Comparison of ENCODE assay signal across 20 cellular contexts in genomic region chr2:105627530-105627929, GRCh38.
"Had no signal": no experiment of that assay in that cellular context is flagged by ENCODE, and none has a peak within 500 bp of the region (broad histone marks: within the 10 kb centered on the region; RNA-seq: fewer than 3 reads in every experiment).

No MANE protein-coding gene starts in this region.

- DNase-seq: activated B cell treated with CpG ODN at 0.5 μM for 24 hours; activated CD4-positive, alpha-beta memory T cell treated with anti-CD3 and anti-CD28 coated beads, Interleukin-2, amount 10 ng/mL, durations not matched to agents 7 days and 5 days; activated CD4-positive, alpha-beta T cell treated with anti-CD3 and anti-CD28 coated beads for 4 hours; activated naive CD4-positive, alpha-beta T cell; activated T-cell treated with anti-CD3 and anti-CD28 coated beads, Interleukin-2, amount 50 U/mL, for 1 hour; brain microvascular endothelial cell; central memory CD4-positive, alpha-beta T cell; heart right ventricle; immature natural killer cell; left ventricle myocardium superior; naive thymus-derived CD4-positive, alpha-beta T cell; right lobe of liver; stimulated activated CD4-positive, alpha-beta T cell treated with anti-CD3 and anti-CD28 coated beads, Interleukin-4, amount 100 ng/mL, for 24 hours; stomach; T-helper 1 cell; T-helper 9 cell; upper lobe of left lung had no signal

- ATAC-seq: activated T-helper 17 cell treated with anti-CD3 and anti-CD28 coated beads, Interleukin-2, amount 50 U/mL, for 72 hours; gastroesophageal sphincter; heart right ventricle; left ventricle myocardium superior; naive thymus-derived CD4-positive, alpha-beta T cell; right lobe of liver; stimulated activated effector memory CD8-positive, alpha-beta T cell treated with anti-CD3 and anti-CD28 coated beads, Interleukin-12 subunit alpha, Interleukin-12 subunit beta, amount 100 ng/mL, for 72 hours had no signal
